In the genomic region with DNA sequence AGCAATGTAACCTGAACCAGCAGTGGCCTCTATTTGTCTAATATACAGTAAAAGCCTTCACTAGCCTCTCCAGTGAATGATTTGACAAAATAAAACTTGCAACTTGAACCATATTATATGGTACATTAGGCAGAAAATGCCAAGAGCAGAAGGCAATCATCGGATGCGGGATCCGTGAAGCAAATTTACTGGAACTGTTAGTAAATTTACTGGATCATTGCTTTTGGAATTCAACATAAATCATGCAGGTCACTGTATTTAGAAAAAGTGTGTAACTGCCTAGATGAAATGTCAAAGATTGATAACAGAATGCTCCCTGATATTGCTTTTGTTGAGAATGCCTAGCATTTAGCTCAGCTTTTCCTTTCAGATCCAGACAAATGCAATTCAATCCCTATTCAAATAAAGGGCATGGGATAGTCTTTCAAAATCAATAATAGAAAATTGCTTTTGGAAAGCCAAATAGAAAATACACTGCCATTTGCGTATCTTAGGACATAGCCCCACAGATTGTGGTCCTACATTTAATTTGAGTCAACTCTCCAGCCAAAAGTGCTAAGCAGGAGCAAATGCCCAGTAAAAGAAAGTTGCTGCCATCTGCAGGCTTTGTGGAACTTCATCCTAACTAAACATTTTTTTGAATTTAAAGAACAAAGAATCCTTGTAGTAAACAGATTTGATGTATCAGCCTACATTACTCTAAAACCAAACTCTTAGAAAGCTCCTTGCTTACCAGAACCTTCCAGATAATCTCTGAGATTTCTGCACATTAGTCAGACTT, we compare ENCODE assay signal across 11 cellular contexts.
DNase-seq lines count a peak whose midpoint lies in the region; ATAC-seq, FAIRE-seq and TF ChIP-seq lines count a peak whose summit lies in the region.
"Had no signal": no experiment of that assay in that cellular context is flagged by ENCODE, and none has a peak within 500 bp of the region (broad histone marks: within the 10 kb centered on the region; RNA-seq: fewer than 3 reads in every experiment).

No MANE protein-coding gene starts in this region.

- H3K36me3 ChIP-seq in H7 (replicated peaks; ENCODE audit: control insufficient read depth, insufficient read depth, low read length) (no peaks in the 10 kb centered on the region), RWPE2 (ENCODE audit: low read depth) (no peaks in the 10 kb centered on the region)

- peak; percentile 10 for DNase-seq in H7
- no peak for DNase-seq in RWPE2 (ENCODE audit: low spot score)
- peak; percentile 24 for DNase-seq in foreskin melanocyte
- no peak for DNase-seq in GM12891 (ENCODE audit: insufficient read length, low spot score)
- DNase-seq in activated naive CD4-positive, alpha-beta T cell treated with anti-CD3 and anti-CD28 coated beads, Interleukin-2, amount 10 ng/mL, durations not matched to agents 7 days and 5 days = no peak
- DNase-seq: activated CD4-positive, alpha-beta T cell treated with anti-CD3 and anti-CD28 coated beads for 1 hour; DMS79 had no signal

- no peaks in the 10 kb centered on the region for H3K9me3 Mint-ChIP-seq in activated naive CD4-positive, alpha-beta T cell treated with anti-CD3 and anti-CD28 coated beads, Interleukin-2, amount 10 ng/mL, durations not matched to agents 7 days and 5 days

- H3K27me3 ChIP-seq in H7 (ENCODE audit: control insufficient read depth, insufficient read depth, low read length) (no peaks in the 10 kb centered on the region), RWPE2 (ENCODE audit: insufficient read depth, poor library complexity, severe bottlenecking) (no peaks in the 10 kb centered on the region)

- TF ChIP-seq POLR2A in GM12891 (IDR thresholded peaks at IDR 0.05; ENCODE audit: low read depth, low read length) = no peak

- no peaks in the 10 kb centered on the region for H3K9me3 ChIP-seq in RWPE2 (ENCODE audit: severe bottlenecking)

- CTCF ChIA-PET in activated naive CD4-positive, alpha-beta T cell treated with anti-CD3 and anti-CD28 coated beads, Interleukin-2, amount 10 ng/mL, durations not matched to agents 7 days and 5 days (lab: Charles Lee) = no interaction called here

- FAIRE-seq in GM12891 (lab: Jason Lieb, UNC) = no peak

- H3K4me3 Mint-ChIP-seq in activated naive CD4-positive, alpha-beta T cell treated with anti-CD3 and anti-CD28 coated beads, Interleukin-2, amount 10 ng/mL, durations not matched to agents 7 days and 5 days = no peak overlapping the region

- peak; percentile 53 for TF ChIP-seq CTCF in 22Rv1 (IDR thresholded peaks at IDR 0.05)
- TF ChIP-seq CTCF in RWPE2 (IDR thresholded peaks at IDR 0.05; ENCODE audit: poor library complexity, severe bottlenecking) = peak; percentile 11

- H3K36me3 Mint-ChIP-seq in activated naive CD4-positive, alpha-beta T cell treated with anti-CD3 and anti-CD28 coated beads, Interleukin-2, amount 10 ng/mL, durations not matched to agents 7 days and 5 days = no peaks in the 10 kb centered on the region

- H3K4me3 ChIP-seq in H7 (ENCODE audit: insufficient read depth, low read depth, low read length) = no peak overlapping the region
- H3K4me3 ChIP-seq in RWPE2 (ENCODE audit: severe bottlenecking) = no peak overlapping the region

- no peak overlapping the region for H3K27ac Mint-ChIP-seq in activated naive CD4-positive, alpha-beta T cell treated with anti-CD3 and anti-CD28 coated beads, Interleukin-2, amount 10 ng/mL, durations not matched to agents 7 days and 5 days

- no peaks in the 10 kb centered on the region for H3K27me3 Mint-ChIP-seq in activated naive CD4-positive, alpha-beta T cell treated with anti-CD3 and anti-CD28 coated beads, Interleukin-2, amount 10 ng/mL, durations not matched to agents 7 days and 5 days

- no peaks in the 10 kb centered on the region for H3K4me1 Mint-ChIP-seq in activated naive CD4-positive, alpha-beta T cell treated with anti-CD3 and anti-CD28 coated beads, Interleukin-2, amount 10 ng/mL, durations not matched to agents 7 days and 5 days

- H3K27ac ChIP-seq in 22Rv1 (no peak overlapping the region), RWPE2 (ENCODE audit: poor library complexity, severe bottlenecking) (no peak overlapping the region)
- H3K27ac ChIP-seq: KMS-11 had no signal

- H3K4me1 ChIP-seq in RWPE2 (ENCODE audit: insufficient read depth, poor library complexity, severe bottlenecking) = no peaks in the 10 kb centered on the region

- ATAC-seq in RWPE2 (ENCODE audit: low read depth) (no peak; the same call in 2 of the 3 replicates), GM19351 (IDR thresholded peaks at IDR 0.05; ENCODE audit: unreplicated experiment) (no peak), HG03280 (IDR thresholded peaks at IDR 0.05; ENCODE audit: unreplicated experiment) (no peak)

TF ChIP-seq in GM12891, 5 proteins besides CTCF, POLR2A, EP300 and RAD21:
- TF ChIP-seq POLR2AphosphoS5 (IDR thresholded peaks at IDR 0.05; ENCODE audit: low read depth, low read length) = no peak
- no peak for TF ChIP-seq PAX5 (IDR thresholded peaks at IDR 0.05; ENCODE audit: insufficient read depth, low read length, severe bottlenecking)
- no peak for TF ChIP-seq TAF1 (IDR thresholded peaks at IDR 0.05; ENCODE audit: low read depth, low read length)
- no peak for TF ChIP-seq SPI1 (IDR thresholded peaks at IDR 0.05; ENCODE audit: low read depth, low read length)
- TF ChIP-seq POU2F2 (IDR thresholded peaks at IDR 0.05; ENCODE audit: low read depth, low read length) = no peak

Comparison
In these comparisons a context has a peak if more than half of its experiments do, and no peak if none do; other contexts are left out.
1. DNase-seq: peak in H7 (single experiment) and foreskin melanocyte (single experiment); none in RWPE2 (single experiment), GM12891 (single experiment) and activated naive CD4-positive, alpha-beta T cell treated with anti-CD3 and anti-CD28 coated beads, Interleukin-2, amount 10 ng/mL, durations not matched to agents 7 days and 5 days (single experiment).